Comparison of ENCODE assay signal across 18 cellular contexts in the genomic region with DNA sequence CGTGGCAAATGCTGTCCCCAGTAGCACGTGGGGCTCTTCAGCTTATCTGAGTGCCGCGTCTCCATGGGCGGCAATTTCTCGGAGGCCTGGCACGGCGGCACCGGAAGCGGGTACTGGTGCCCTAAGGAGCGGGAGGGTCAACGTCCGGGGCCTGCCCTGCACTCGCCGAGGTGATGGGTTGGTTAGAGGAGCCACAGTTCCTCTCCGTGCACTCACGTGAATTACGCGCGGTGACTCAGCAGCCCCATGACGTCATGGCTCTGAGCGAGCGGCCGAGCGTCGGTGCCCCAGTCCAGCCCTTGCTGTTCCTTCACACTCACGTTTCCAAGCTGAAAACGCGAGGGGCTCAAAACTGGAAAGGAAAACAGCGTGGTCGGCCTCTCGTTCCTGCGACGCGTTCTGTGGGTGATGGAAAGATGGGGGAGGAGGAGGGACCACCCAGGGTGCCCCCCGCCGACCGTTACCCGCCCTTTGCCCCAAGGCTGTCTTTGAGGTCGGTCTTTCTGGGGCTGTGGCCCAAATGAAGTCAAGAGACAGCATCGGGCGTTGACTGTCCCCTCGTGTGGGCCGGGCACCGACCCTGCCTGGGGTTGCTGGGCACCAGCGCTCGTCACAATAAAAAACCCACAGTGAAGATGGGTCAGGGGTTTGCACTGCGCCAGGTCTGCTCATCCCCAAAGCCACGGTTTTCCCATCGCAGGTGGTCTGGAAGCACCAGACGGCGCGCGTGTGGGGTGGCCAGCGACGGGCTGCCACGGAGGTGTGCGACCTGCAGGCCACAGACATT.
DNase-seq lines count a peak whose midpoint lies in the region; ATAC-seq and TF ChIP-seq lines count a peak whose summit lies in the region.
"Had no signal": no experiment of that assay in that cellular context is flagged by ENCODE, and none has a peak within 500 bp of the region (broad histone marks: within the 10 kb centered on the region; RNA-seq: fewer than 3 reads in every experiment).

No MANE protein-coding gene starts in this region.

- in situ Hi-C loops in mammary epithelial cell (cut with MboI; ENCODE audit: low sequenced_read_pairs in 2 of 2) = no loop called here

- no peak overlapping the region for H3K4me3 Mint-ChIP-seq in activated T-helper 17 cell treated with anti-CD3 and anti-CD28 coated beads, Interleukin-2, amount 50 U/mL, for 72 hours
- H3K4me3 Mint-ChIP-seq: activated CD4-positive, alpha-beta memory T cell treated with anti-CD3 and anti-CD28 coated beads for 36 hours; nephron had no signal

- H3K9ac ChIP-seq in mammary epithelial cell (ENCODE audit: insufficient read depth, low read length) = no peak overlapping the region

- no peak overlapping the region for H3K4me3 ChIP-seq in left ventricle myocardium inferior
- H3K4me3 ChIP-seq in neutrophil (ENCODE audit: low read depth in 1 of 2, low read length in 1 of 2) = peak overlapping the region; percentile 65 to 68
- peak overlapping the region in 1 of 4 donors; percentile 2 for H3K4me3 ChIP-seq in upper lobe of left lung
- no peak overlapping the region for H3K4me3 ChIP-seq in mammary epithelial cell (replicated peaks in 1 of 3; ENCODE audit: insufficient read depth in 1 of 3, low read depth in 2 of 3, low read length in 3 of 3)
- H3K4me3 ChIP-seq: GM12878, SJSA1 had no signal

- DNase-seq in NOMO-1 (lab: John Stamatoyannopoulos, UW; ENCODE audit: unreplicated experiment in 2 of 2) (peak; percentile 29 to 31), left ventricle myocardium inferior (peak; percentile 37), upper lobe of left lung (peak; percentile 75 to 85), SK-N-DZ (ENCODE audit: low spot score) (no peak), mammary epithelial cell (no peak)
- DNase-seq: activated CD4-positive, alpha-beta memory T cell treated with anti-CD3 and anti-CD28 coated beads for 36 hours; activated naive CD4-positive, alpha-beta T cell treated with Interleukin-2 at 50 U/mL for 16 hours; cerebellar nuclear complex; mesenchymal stem cell; NCI-H146; NCI-H774; PC-3; WERI-Rb-1 had no signal

- peaks cover 4% of the 10 kb centered on the region for H3K27me3 Mint-ChIP-seq in activated T-helper 17 cell treated with anti-CD3 and anti-CD28 coated beads, Interleukin-2, amount 50 U/mL, for 72 hours
- H3K27me3 Mint-ChIP-seq: activated CD4-positive, alpha-beta memory T cell treated with anti-CD3 and anti-CD28 coated beads for 36 hours had no signal

- H3K27me3 ChIP-seq in left ventricle myocardium inferior (ENCODE audit: low read depth) (peaks cover 26% of the 10 kb centered on the region), neutrophil (no peaks in the 10 kb centered on the region), upper lobe of left lung (no peaks in the 10 kb centered on the region), mammary epithelial cell (ENCODE audit: insufficient read depth, low read length) (no peaks in the 10 kb centered on the region)
- H3K27me3 ChIP-seq: SJSA1 had no signal

- intact Hi-C loops in left ventricle myocardium inferior (cut with micrococcal nuclease) = no loop called here
- intact Hi-C loops in mammary epithelial cell (cut with micrococcal nuclease) = no loop called here

- H3K36me3 ChIP-seq in left ventricle myocardium inferior = no peaks in the 10 kb centered on the region
- H3K36me3 ChIP-seq in neutrophil = peaks cover 8% of the 10 kb centered on the region
- H3K36me3 ChIP-seq in upper lobe of left lung = no peaks in the 10 kb centered on the region
- no peaks in the 10 kb centered on the region for H3K36me3 ChIP-seq in mammary epithelial cell (ENCODE audit: insufficient read depth, low read length)
- H3K36me3 ChIP-seq: SJSA1, WERI-Rb-1 had no signal

- dilution Hi-C loops in mammary epithelial cell (cut with HindIII; ENCODE audit: low sequenced_read_pairs) = no loop called here

- no peak overlapping the region for H3K27ac Mint-ChIP-seq in activated T-helper 17 cell treated with anti-CD3 and anti-CD28 coated beads, Interleukin-2, amount 50 U/mL, for 72 hours
- H3K27ac Mint-ChIP-seq: activated CD4-positive, alpha-beta memory T cell treated with anti-CD3 and anti-CD28 coated beads for 36 hours had no signal

- H3K9me3 ChIP-seq in left ventricle myocardium inferior (replicated peaks) = no peaks in the 10 kb centered on the region
- H3K9me3 ChIP-seq in neutrophil = no peaks in the 10 kb centered on the region
- no peaks in the 10 kb centered on the region for H3K9me3 ChIP-seq in upper lobe of left lung
- H3K9me3 ChIP-seq in mammary epithelial cell (replicated peaks; ENCODE audit: insufficient read depth, low read length) = peaks cover 68% of the 10 kb centered on the region
- H3K9me3 ChIP-seq: SJSA1 had no signal

- H3K9me3 Mint-ChIP-seq in activated T-helper 17 cell treated with anti-CD3 and anti-CD28 coated beads, Interleukin-2, amount 50 U/mL, for 72 hours = no peaks in the 10 kb centered on the region
- H3K9me3 Mint-ChIP-seq: activated CD4-positive, alpha-beta memory T cell treated with anti-CD3 and anti-CD28 coated beads for 36 hours; nephron had no signal

- peak in 1 of 4 donors; percentile 40 for TF ChIP-seq POLR2A in upper lobe of left lung (IDR thresholded peaks at IDR 0.05)

- H4K20me1 ChIP-seq in mammary epithelial cell (ENCODE audit: insufficient read depth, low read length) = no peaks in the 10 kb centered on the region

- H3K4me1 ChIP-seq in left ventricle myocardium inferior = peaks cover 17% of the 10 kb centered on the region
- H3K4me1 ChIP-seq in neutrophil (ENCODE audit: control insufficient read depth in 1 of 2, insufficient read depth in 1 of 2, low read depth in 1 of 2, low read length in 1 of 2) = peaks cover 68 to 75% of the 10 kb centered on the region in 2 experiments
- H3K4me1 ChIP-seq in upper lobe of left lung = peaks cover 5 to 24% (median 21%) of the 10 kb centered on the region in 4 donors
- H3K4me1 ChIP-seq in mammary epithelial cell (ENCODE audit: insufficient read depth, low read length) = no peaks in the 10 kb centered on the region

- peak in 1 of 2 donors; percentile 57 for ATAC-seq in upper lobe of left lung (ENCODE audit: low FRiP score in 2 of 2)
- no peak for ATAC-seq in activated T-helper 17 cell treated with anti-CD3 and anti-CD28 coated beads, Interleukin-2, amount 50 U/mL, for 72 hours (replicated peaks)
- ATAC-seq: GM12878, PC-3 had no signal

- H2AFZ ChIP-seq in mammary epithelial cell (ENCODE audit: low read depth, low read length) = no peak overlapping the region

- no peaks in the 10 kb centered on the region for H3K79me2 ChIP-seq in mammary epithelial cell (ENCODE audit: insufficient read depth, low read length)

- BruUV-seq in mammary epithelial cell (replicated peaks; lab: Mats Ljungman, UMichigan) = no TSS peak

- TF ChIP-seq CTCF in left ventricle myocardium inferior (IDR thresholded peaks at IDR 0.05; ENCODE audit: borderline replicate concordance) = no peak
- no peak for TF ChIP-seq CTCF in neutrophil (IDR thresholded peaks at IDR 0.05)
- no peak for TF ChIP-seq CTCF in upper lobe of left lung (IDR thresholded peaks at IDR 0.05)
- no peak for TF ChIP-seq CTCF in mammary epithelial cell (conservative IDR thresholded peaks at IDR 0.05 in 1 of 2, IDR thresholded peaks at IDR 0.05 in 1 of 2; ENCODE audit: extremely low read depth in 1 of 2, insufficient read depth in 1 of 2, low read depth in 1 of 2, low read length in 2 of 2)

- H3K4me1 Mint-ChIP-seq in activated T-helper 17 cell treated with anti-CD3 and anti-CD28 coated beads, Interleukin-2, amount 50 U/mL, for 72 hours = no peaks in the 10 kb centered on the region

- no peaks in the 10 kb centered on the region for H3K36me3 Mint-ChIP-seq in activated T-helper 17 cell treated with anti-CD3 and anti-CD28 coated beads, Interleukin-2, amount 50 U/mL, for 72 hours (ENCODE audit: low read depth)
- H3K36me3 Mint-ChIP-seq: activated CD4-positive, alpha-beta memory T cell treated with anti-CD3 and anti-CD28 coated beads for 36 hours had no signal

- CTCF ChIA-PET in mammary epithelial cell (lab: Charles Lee; ENCODE audit: low non-redundant PET) = no interaction called here

- 90 to 91% methylated on average over 33 to 57 of the region's 58 CpGs for WGBS in upper lobe of left lung, 2 donors
- WGBS in mammary epithelial cell (ENCODE audit: low coverage, missing lambda C conversion rate) = 87% methylated on average over 48 of the region's 58 CpGs

- H3K4me2 ChIP-seq in mammary epithelial cell (ENCODE audit: insufficient read depth, low read depth, low read length) = no peak overlapping the region

- H3K27ac ChIP-seq in left ventricle myocardium inferior (replicated peaks) = no peak overlapping the region
- peak overlapping the region; percentile 99 for H3K27ac ChIP-seq in neutrophil
- H3K27ac ChIP-seq in upper lobe of left lung = peak overlapping the region; percentile 64 to 86 (median 78)
- no peak overlapping the region for H3K27ac ChIP-seq in mammary epithelial cell (ENCODE audit: insufficient read depth, low read depth, low read length)
- H3K27ac ChIP-seq: SJSA1, WERI-Rb-1 had no signal

- peak in 1 of 4 donors; percentile 30 for TF ChIP-seq EP300 in upper lobe of left lung (IDR thresholded peaks at IDR 0.05)

Comparison
In these comparisons a context has a peak if more than half of its experiments do, and no peak if none do; other contexts are left out.
1. DNase-seq: peak in NOMO-1 (2 of 2), left ventricle myocardium inferior (single experiment) and upper lobe of left lung (2 of 2); none in SK-N-DZ (single experiment) and mammary epithelial cell (single experiment).
2. H3K27ac ChIP-seq: peak in neutrophil (single experiment) and upper lobe of left lung (4 of 4); none in left ventricle myocardium inferior (single experiment) and mammary epithelial cell (single experiment).
3. H3K4me3 ChIP-seq: peak in neutrophil (2 of 2); none in left ventricle myocardium inferior (single experiment) and mammary epithelial cell (0 of 3).